1 cellular context compared by ENCODE assay signal in genomic region chr11:58494096-58494495, GRCh38.
TF ChIP-seq lines count a peak whose summit lies in the region.

No MANE protein-coding gene starts in this region.

TF ChIP-seq in IMR-90, 13 proteins besides CTCF, POLR2A, EP300 and RAD21 (continued from another document):
- no peak for TF ChIP-seq RFX5 (IDR thresholded peaks at IDR 0.05; ENCODE audit: low read depth, low read length)
TF ChIP-seq in IMR-90: peak in this region for 1.
